ENCODE assay signal across 9 cellular contexts in genomic region chr12:27331927-27332324, GRCh38. TPM values are rescaled to one million over a fixed set of nuclear protein-coding genes. Genes with fewer than 3 reads are reported as not detected.
DNase-seq lines count a peak whose midpoint lies in the region; ATAC-seq, FAIRE-seq and TF ChIP-seq lines count a peak whose summit lies in the region.
"Had no signal": no experiment of that assay in that cellular context is flagged by ENCODE, and none has a peak within 500 bp of the region (broad histone marks: within the 10 kb centered on the region; RNA-seq: fewer than 3 reads in every experiment).

No MANE protein-coding gene starts in this region.

- WGBS in HepG2 (ENCODE audit: low lambda C conversion rate) = 0% methylated on average over 3 of the region's 3 CpGs
- 63% methylated on average over 3 of the region's 3 CpGs for WGBS in right lobe of liver (ENCODE audit: insufficient coverage, low coverage, low lambda C conversion rate, missing lambda C conversion rate)

- H2AFZ ChIP-seq in HepG2 (ENCODE audit: low read length) = peak overlapping the region; percentile 87

- TF ChIP-seq EP300 in HepG2 (IDR thresholded peaks at IDR 0.05; ENCODE audit: low read depth in 2 of 2, low read length in 2 of 2) (no peak), HepG2 (CRISPR knock-in tag; IDR thresholded peaks at IDR 0.05; ENCODE audit: borderline replicate concordance) (no peak)

- H3K27me3 Mint-ChIP-seq in activated T-helper 2 cell treated with anti-CD3 and anti-CD28 coated beads, Interferon-gamma antibody, Interleukin-2, Interleukin-4, amounts not matched to agents 10 μg/mL and 5 μg/mL and 100 μg/mL, durations not matched to agents 14 hours and 24 hours and 36 hours (ENCODE audit: low read depth) = no peaks in the 10 kb centered on the region

- DNase-seq in HepG2 (ENCODE audit: low spot score) (no peak), right lobe of liver (no peak), NCI-H2029 treated with DMSO at 0.1 percent for 48 hours (lab: John Stamatoyannopoulos, UW) (no peak), RPMI8226 (no peak)
- no peak for DNase-seq in activated T-helper 2 cell treated with anti-CD3 and anti-CD28 coated beads, Interferon-gamma antibody, Interleukin-2, Interleukin-4, amounts not matched to agents 10 μg/mL and 5 μg/mL and 100 μg/mL, durations not matched to agents 14 hours and 24 hours and 36 hours (ENCODE audit: low spot score)

- TF ChIP-seq POLR2A in HepG2 (IDR thresholded peaks at IDR 0.05; ENCODE audit: insufficient read depth in 1 of 2, low read depth in 2 of 2, low read length in 2 of 2) (no peak), right lobe of liver (IDR thresholded peaks at IDR 0.05) (no peak)

- H3K36me3 ChIP-seq in HepG2 (replicated peaks in 1 of 2; ENCODE audit: control insufficient read depth in 1 of 2, insufficient read depth in 2 of 2, low read length in 2 of 2) = no peaks in the 10 kb centered on the region
- H3K36me3 ChIP-seq in right lobe of liver = no peaks in the 10 kb centered on the region
- no peaks in the 10 kb centered on the region for H3K36me3 ChIP-seq in iPS-18a (ENCODE audit: control insufficient read depth, low read depth, low read length)
- H3K36me3 ChIP-seq: uterus had no signal

- CTCF ChIA-PET in HepG2 (lab: Yijun Ruan, JAX; ENCODE audit: low intra/inter-chr PET ratio, low total read pairs) = no interaction called here

- BruUV-seq in HepG2 (replicated peaks; lab: Mats Ljungman, UMichigan) = no TSS peak

- peak overlapping the region; percentile 79 to 82 (median 80) for H3K4me3 ChIP-seq in HepG2 (replicated peaks in 1 of 3; ENCODE audit: insufficient read depth in 1 of 3, low read depth in 2 of 3, low read length in 3 of 3)
- H3K4me3 ChIP-seq in right lobe of liver = peak overlapping the region in 1 of 3 donors; percentile 66
- peak overlapping the region; percentile 77 for H3K4me3 ChIP-seq in iPS-18a (ENCODE audit: low read length)

- no peak for TF ChIP-seq CTCF in HepG2 (CRISPR knock-in tag; IDR thresholded peaks at IDR 0.05)
- TF ChIP-seq CTCF in right lobe of liver (IDR thresholded peaks at IDR 0.05) = no peak

- in situ Hi-C loops in HepG2 (cut with HindIII; ENCODE audit: extremely low pct_ligation_motif_present, low pct_unique_long_range_greater_than_20kb) = no loop called here

- H3K4me1 Mint-ChIP-seq in activated T-helper 2 cell treated with anti-CD3 and anti-CD28 coated beads, Interferon-gamma antibody, Interleukin-2, Interleukin-4, amounts not matched to agents 10 μg/mL and 5 μg/mL and 100 μg/mL, durations not matched to agents 14 hours and 24 hours and 36 hours (ENCODE audit: low read depth) = peaks cover 46% of the 10 kb centered on the region

- TF ChIP-seq RAD21 in HepG2 (CRISPR knock-in tag; IDR thresholded peaks at IDR 0.05) = no peak

- peak overlapping the region; percentile 93 for H3K4me2 ChIP-seq in HepG2 (ENCODE audit: low read depth, low read length)

- H3K27ac ChIP-seq in HepG2 (ENCODE audit: extremely low read length, insufficient read depth, low read length) = no peak overlapping the region
- H3K27ac ChIP-seq in right lobe of liver = peak overlapping the region in 1 of 3 donors; percentile 6
- no peak overlapping the region for H3K27ac ChIP-seq in iPS-18a (ENCODE audit: low read length)

- H3K9ac ChIP-seq in HepG2 (ENCODE audit: insufficient read depth, low read depth, low read length) (peak overlapping the region; percentile 66; the same call in 1 of the 2 replicates), iPS-18a (ENCODE audit: low read length) (peak overlapping the region; percentile 45)

- H3K27me3 ChIP-seq in HepG2 (ENCODE audit: control insufficient read depth in 1 of 2, insufficient read depth in 2 of 2, low read length in 2 of 2) = no peaks in the 10 kb centered on the region; a peak in 1 of 5 replicates
- H3K27me3 ChIP-seq in right lobe of liver = no peaks in the 10 kb centered on the region
- H3K27me3 ChIP-seq in iPS-18a (ENCODE audit: control insufficient read depth, insufficient read depth, low read length) = peaks cover 42% of the 10 kb centered on the region
- H3K27me3 ChIP-seq: uterus had no signal

- peak; percentile 32 for FAIRE-seq in HepG2 (lab: Jason Lieb, UNC)

- H3K27ac Mint-ChIP-seq in activated T-helper 2 cell treated with anti-CD3 and anti-CD28 coated beads, Interferon-gamma antibody, Interleukin-2, Interleukin-4, amounts not matched to agents 10 μg/mL and 5 μg/mL and 100 μg/mL, durations not matched to agents 14 hours and 24 hours and 36 hours = peak overlapping the region; percentile 96

- H3K4me1 ChIP-seq in HepG2 (ENCODE audit: insufficient read depth, low read length) = peaks cover 43% of the 10 kb centered on the region
- H3K4me1 ChIP-seq in right lobe of liver = peaks cover 0 to 13% (median 3%) of the 10 kb centered on the region in 4 donors
- peaks cover 8% of the 10 kb centered on the region for H3K4me1 ChIP-seq in iPS-18a (ENCODE audit: control insufficient read depth, low read depth, low read length)

- intact Hi-C loops in HepG2 (cut with micrococcal nuclease; ENCODE audit: unreplicated experiment) (loop anchor here (1.0 to 5.0 kb wide), 2 partner anchors 52 to 305 kb away; no protein-coding TSS in a partner anchor), right lobe of liver (cut with DNase I) (no loop called here)
- intact Hi-C loops in activated T-helper 2 cell treated with anti-CD3 and anti-CD28 coated beads, Interferon-gamma antibody, Interleukin-2, Interleukin-4, amounts not matched to agents 10 μg/mL and 5 μg/mL and 100 μg/mL, durations not matched to agents 14 hours and 24 hours and 36 hours (cut with micrococcal nuclease) = loop anchor here (1.0 to 10.0 kb wide), 14 partner anchors 21 to 585 kb away; partner anchors contain the start of genes FGFR1OP2, ITPR2, MED21 and MRPS35

- H3K36me3 Mint-ChIP-seq in activated T-helper 2 cell treated with anti-CD3 and anti-CD28 coated beads, Interferon-gamma antibody, Interleukin-2, Interleukin-4, amounts not matched to agents 10 μg/mL and 5 μg/mL and 100 μg/mL, durations not matched to agents 14 hours and 24 hours and 36 hours (ENCODE audit: low read depth) = peaks cover 11% of the 10 kb centered on the region

- peaks cover 11% of the 10 kb centered on the region for H3K79me2 ChIP-seq in HepG2 (ENCODE audit: insufficient read depth, low read length)

- POLR2A ChIA-PET in HepG2 (lab: Yijun Ruan, JAX) = interaction anchor here (1.2 kb wide), 1 partner anchor 29 kb away, joined by 4 read pairs; no protein-coding TSS in a partner anchor

- peak overlapping the region; percentile 91 for H3K4me3 Mint-ChIP-seq in activated T-helper 2 cell treated with anti-CD3 and anti-CD28 coated beads, Interferon-gamma antibody, Interleukin-2, Interleukin-4, amounts not matched to agents 10 μg/mL and 5 μg/mL and 100 μg/mL, durations not matched to agents 14 hours and 24 hours and 36 hours (ENCODE audit: low read depth)

- ATAC-seq in HepG2 = peak; percentile 6
- no peak for ATAC-seq in right lobe of liver
- no peak for ATAC-seq in HG03571 (IDR thresholded peaks at IDR 0.05; ENCODE audit: unreplicated experiment)
- no peak for ATAC-seq in GM19351 (IDR thresholded peaks at IDR 0.05; ENCODE audit: unreplicated experiment)

- H3K9me3 ChIP-seq in HepG2 (ENCODE audit: low read length) (no peaks in the 10 kb centered on the region), right lobe of liver (no peaks in the 10 kb centered on the region), iPS-18a (ENCODE audit: control insufficient read depth, low read depth, low read length) (no peaks in the 10 kb centered on the region)
- H3K9me3 ChIP-seq: uterus had no signal

- H3K9me3 Mint-ChIP-seq in activated T-helper 2 cell treated with anti-CD3 and anti-CD28 coated beads, Interferon-gamma antibody, Interleukin-2, Interleukin-4, amounts not matched to agents 10 μg/mL and 5 μg/mL and 100 μg/mL, durations not matched to agents 14 hours and 24 hours and 36 hours = no peaks in the 10 kb centered on the region

- no peaks in the 10 kb centered on the region for H4K20me1 ChIP-seq in HepG2 (ENCODE audit: insufficient read depth, low read length)

TF ChIP-seq in HepG2, 621 proteins besides CTCF, POLR2A, EP300 and RAD21 (continues in another document):
- TF ChIP-seq ZFP36 (IDR thresholded peaks at IDR 0.05; ENCODE audit: borderline replicate concordance, low read depth, low read length, partially characterized antibody) (no peak), ZNF124 (CRISPR knock-in tag; IDR thresholded peaks at IDR 0.05) (no peak), HIVEP1 (CRISPR knock-in tag; IDR thresholded peaks at IDR 0.05) (no peak)

RNA-seq across cellular contexts. Expression of gene BMAL2, which starts 0.7 kb away (rescaled TPM):
- total RNA-seq in HepG2 (2016; rRNA removed; fragmentation: Illumina TruSeq; extraction: Trizol) (27.4 and 37.1 TPM in 2 replicates), right lobe of liver (10 to 100 TPM in 1 of 6 experiments, 1 to 10 TPM in 5; 2.6 to 22.5 (median 4.3) TPM)
- 37.5 and 44.9 TPM in 2 replicates for total RNA-seq in HepG2 (2016; cell fraction: cytosol; rRNA removed; fragmentation: Illumina TruSeq; extraction: Trizol; ENCODE audit: low read depth)
- 26.8 and 36.0 TPM in 2 replicates for total RNA-seq in HepG2 (2016; cell fraction: insoluble cytoplasmic fraction; rRNA removed; fragmentation: Illumina TruSeq; extraction: Trizol)
- 68.9 and 79.0 TPM in 2 replicates for total RNA-seq in HepG2 (2016; cell fraction: membrane; rRNA removed; fragmentation: Illumina TruSeq; extraction: Trizol)
- total RNA-seq in HepG2 (2016; cell fraction: nucleus; rRNA removed; fragmentation: Illumina TruSeq; extraction: Trizol) = 12.4 and 15.0 TPM in 2 replicates
- 3.7 and 4.8 TPM in 2 replicates for polyA plus RNA-seq in HepG2 (2011; rRNA removed)
- 1.7 and 2.6 TPM in 2 replicates for polyA plus RNA-seq in HepG2 (2011; cell fraction: cytosol; rRNA removed)
- 1.1 and 1.2 TPM in 2 replicates for polyA plus RNA-seq in HepG2 (2011; cell fraction: nucleus; rRNA removed)
- 4.4 and 5.5 TPM in 2 replicates for polyA plus RNA-seq in HepG2 (2012)
- polyA plus RNA-seq in HepG2 (2016; cell fraction: cytosol; fragmentation: Illumina TruSeq; extraction: Trizol; ENCODE audit: low read depth) = 38.8 and 41.5 TPM in 2 replicates
- 22.0 and 22.8 TPM in 2 replicates for polyA plus RNA-seq in HepG2 (2016; cell fraction: insoluble cytoplasmic fraction; fragmentation: Illumina TruSeq; extraction: Trizol; ENCODE audit: low read depth)
- polyA plus RNA-seq in HepG2 (2016; cell fraction: membrane; fragmentation: Illumina TruSeq; extraction: Trizol; ENCODE audit: low read depth) = 46.5 and 53.9 TPM in 2 replicates
- polyA plus RNA-seq in HepG2 (2016; cell fraction: nucleus; fragmentation: Illumina TruSeq; extraction: Trizol; ENCODE audit: insufficient read depth, low read depth) = 12.6 TPM in 2 replicates
- 2.2 and 7.6 TPM in 2 replicates for polyA minus RNA-seq in HepG2 (2011; rRNA and poly(A)+ RNA removed; ENCODE audit: low replicate concordance)
- polyA minus RNA-seq in HepG2 (2011; cell fraction: cytosol; rRNA and poly(A)+ RNA removed) = 6.4 and 9.6 TPM in 2 replicates
- polyA minus RNA-seq in HepG2 (2011; cell fraction: nucleus; rRNA and poly(A)+ RNA removed) = 4.9 and 9.3 TPM in 2 replicates
- total RNA-seq in activated T-helper 2 cell treated with anti-CD3 and anti-CD28 coated beads, Interferon-gamma antibody, Interleukin-2, Interleukin-4, amounts not matched to agents 10 μg/mL and 5 μg/mL and 100 μg/mL, durations not matched to agents 14 hours and 24 hours and 36 hours = 58.9 and 59.6 TPM in 2 replicates

Comparison
In these comparisons a context has a peak if more than half of its experiments do, and no peak if none do; other contexts are left out.
1. intact Hi-C loops: an anchor here in HepG2 (1.0 to 5.0 kb wide) and activated T-helper 2 cell treated with anti-CD3 and anti-CD28 coated beads, Interferon-gamma antibody, Interleukin-2, Interleukin-4, amounts not matched to agents 10 μg/mL and 5 μg/mL and 100 μg/mL, durations not matched to agents 14 hours and 24 hours and 36 hours (1.0 to 10.0 kb wide); none called in right lobe of liver.